In the genomic region with DNA sequence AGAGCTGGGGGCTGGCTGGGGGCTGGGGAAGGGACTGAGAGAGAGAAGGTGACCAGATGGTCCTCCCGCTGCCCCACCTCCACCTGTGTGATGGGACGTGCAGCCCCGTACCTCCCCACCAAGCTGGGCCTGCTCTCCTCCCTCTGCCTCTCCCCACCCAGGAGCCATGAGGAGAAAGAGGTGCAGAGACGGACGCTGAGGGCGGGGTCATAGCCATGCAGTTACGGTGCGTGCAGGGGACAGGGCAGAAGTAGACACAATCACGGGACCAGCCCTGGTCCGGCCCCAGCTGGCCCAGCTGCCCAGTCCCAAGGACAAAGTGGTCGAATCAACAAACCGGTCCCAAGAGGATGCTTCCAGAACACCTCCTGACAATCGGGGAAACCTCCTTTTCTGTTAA, we compare ENCODE assay signal across 1 cellular context.
TF ChIP-seq lines count a peak whose summit lies in the region.

No MANE protein-coding gene starts in this region.

TF ChIP-seq in WTC11, 78 proteins besides CTCF, POLR2A, EP300 and RAD21 (continued from another document):
- no peak for TF ChIP-seq KAT7 (CRISPR knock-in tag; IDR thresholded peaks at IDR 0.05; ENCODE audit: borderline replicate concordance)
- TF ChIP-seq, protein P1, sequence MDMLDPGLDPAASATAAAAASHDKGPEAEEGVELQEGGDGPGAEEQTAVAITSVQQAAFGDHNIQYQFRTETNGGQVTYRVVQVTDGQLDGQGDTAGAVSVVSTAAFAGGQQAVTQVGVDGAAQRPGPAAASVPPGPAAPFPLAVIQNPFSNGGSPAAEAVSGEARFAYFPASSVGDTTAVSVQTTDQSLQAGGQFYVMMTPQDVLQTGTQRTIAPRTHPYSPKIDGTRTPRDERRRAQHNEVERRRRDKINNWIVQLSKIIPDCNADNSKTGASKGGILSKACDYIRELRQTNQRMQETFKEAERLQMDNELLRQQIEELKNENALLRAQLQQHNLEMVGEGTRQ (CRISPR knock-in tag; IDR thresholded peaks at IDR 0.05), result no peak
- TF ChIP-seq ZBTB21 (CRISPR knock-in tag; IDR thresholded peaks at IDR 0.05; ENCODE audit: borderline replicate concordance), result no peak
- TF ChIP-seq OVOL2 (CRISPR knock-in tag; IDR thresholded peaks at IDR 0.05; ENCODE audit: borderline replicate concordance), result no peak
- TF ChIP-seq CBFB (CRISPR knock-in tag; IDR thresholded peaks at IDR 0.05; ENCODE audit: low read depth), result no peak
